Comparison of ENCODE assay signal across 10 cellular contexts in the genomic region with DNA sequence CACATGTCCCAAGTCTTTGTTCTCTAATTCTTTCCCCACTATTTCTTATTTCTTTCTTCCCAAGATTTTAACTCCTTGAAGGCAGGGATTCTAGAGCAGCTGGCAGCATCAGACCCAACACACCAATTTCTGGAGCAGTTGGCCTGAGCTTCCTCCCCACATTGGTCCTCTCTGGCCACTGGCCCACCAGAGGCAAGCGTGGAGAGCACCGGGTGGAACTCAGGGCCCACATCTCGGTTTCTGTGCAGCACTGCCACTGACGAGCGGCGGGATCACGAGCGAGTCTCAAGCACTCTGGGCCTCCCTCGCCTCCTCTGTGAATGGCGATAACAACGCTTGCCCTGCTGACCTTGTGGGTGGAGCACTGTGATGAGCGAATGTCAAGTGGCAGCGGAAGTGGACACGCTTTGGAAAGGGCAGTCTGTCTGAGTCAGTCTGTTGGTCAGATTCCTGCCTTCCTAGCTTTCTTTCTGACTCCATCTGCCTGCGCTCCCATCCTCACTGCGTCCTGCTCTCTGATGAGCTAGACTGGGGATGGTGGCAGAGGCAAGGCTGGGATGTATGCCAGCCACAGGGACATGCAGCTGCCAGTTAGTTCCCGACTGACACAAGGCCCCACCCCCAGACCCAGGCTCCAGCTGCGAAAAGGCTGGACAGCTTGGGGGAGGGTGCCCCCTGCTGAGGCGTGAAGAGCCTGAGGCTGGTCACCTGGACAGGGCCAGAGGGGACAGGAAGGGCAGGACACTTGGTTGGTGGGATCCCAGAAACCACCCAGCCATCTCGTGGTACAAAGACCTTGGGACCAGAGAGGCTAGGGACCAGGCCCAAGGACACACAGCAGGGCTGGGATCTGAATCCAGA. TPM values are rescaled to one million over a fixed set of nuclear protein-coding genes. Genes with fewer than 3 reads are reported as not detected.
DNase-seq lines count a peak whose midpoint lies in the region; ATAC-seq and TF ChIP-seq lines count a peak whose summit lies in the region.
"Had no signal": no experiment of that assay in that cellular context is flagged by ENCODE, and none has a peak within 500 bp of the region (broad histone marks: within the 10 kb centered on the region; RNA-seq: fewer than 3 reads in every experiment).

No MANE protein-coding gene starts in this region.

- H3K23ac ChIP-seq in mesenchymal stem cell (ENCODE audit: low read length in 2 of 2), result no peak overlapping the region

- no peaks in the 10 kb centered on the region for H3K36me3 Mint-ChIP-seq in Caco-2 (ENCODE audit: insufficient read depth, unreplicated experiment)

- intact Hi-C loops in Caco-2 (cut with micrococcal nuclease; ENCODE audit: unreplicated experiment) (loop anchor here (5.0 kb wide), 1 partner anchor 98 kb away; no protein-coding TSS in a partner anchor), mucosa of descending colon (cut with DNase I, micrococcal nuclease) (no loop called here)

- H2AK5ac ChIP-seq in mesenchymal stem cell (ENCODE audit: low read length, severe bottlenecking), result no peak overlapping the region

- DNase-seq in Caco-2 (peak in 1 of 2 experiments; percentile 29), NCI-H1092 (lab: John Stamatoyannopoulos, UW) (peak; percentile 87), WERI-Rb-1 (peak; percentile 85), mesenchymal stem cell (peak; percentile 76), KBM-7 (no peak), mucosa of descending colon (no peak), AML-193 (lab: John Stamatoyannopoulos, UW) (no peak), islet precursor cell (no peak)
- DNase-seq: aorta had no signal

- H2BK5ac ChIP-seq in mesenchymal stem cell (ENCODE audit: low read depth, low read length, poor library complexity, severe bottlenecking), result no peak overlapping the region

- no peaks in the 10 kb centered on the region for H3K79me1 ChIP-seq in mesenchymal stem cell (replicated peaks; ENCODE audit: low read length, poor library complexity, severe bottlenecking)

- H3K27ac ChIP-seq in WERI-Rb-1 (peak overlapping the region; percentile 33), mesenchymal stem cell (ENCODE audit: low read length, poor library complexity, severe bottlenecking) (no peak overlapping the region)

- H3K27me3 Mint-ChIP-seq in Caco-2 (ENCODE audit: insufficient read depth, unreplicated experiment), result no peaks in the 10 kb centered on the region

- peak overlapping the region in 1 of 2 experiments; percentile 82 for H3K14ac ChIP-seq in mesenchymal stem cell (ENCODE audit: low read length in 2 of 2)

- peaks cover 17% of the 10 kb centered on the region for H3K4me1 Mint-ChIP-seq in Caco-2 (ENCODE audit: low read depth, unreplicated experiment)

- in situ Hi-C loops in KBM-7 (cut with MboI; ENCODE audit: low pct_unique_long_range_greater_than_20kb, low sequenced_read_pairs), result no loop called here

- no peak overlapping the region for H2BK15ac ChIP-seq in mesenchymal stem cell (ENCODE audit: low read depth, poor library complexity, severe bottlenecking)

- BruUV-seq in Caco-2 (replicated peaks; lab: Mats Ljungman, UMichigan), result no TSS peak

- H3K36me3 ChIP-seq in Caco-2 (ENCODE audit: control insufficient read depth, insufficient read depth, low read length) (no peaks in the 10 kb centered on the region), WERI-Rb-1 (no peaks in the 10 kb centered on the region; the same call in 1 of the 2 replicates), mesenchymal stem cell (ENCODE audit: control insufficient read depth in 1 of 2, insufficient read depth in 2 of 2, low read depth in 1 of 2, low read length in 2 of 2) (no peaks in the 10 kb centered on the region), mucosa of descending colon (ENCODE audit: low read depth) (no peaks in the 10 kb centered on the region)

- no peak overlapping the region for H4K8ac ChIP-seq in mesenchymal stem cell (ENCODE audit: low read length)

- peak in 1 of 2 experiments; percentile 27 for TF ChIP-seq CTCF in Caco-2 (IDR thresholded peaks at IDR 0.05; ENCODE audit: insufficient read depth in 1 of 2, low read depth in 1 of 2, low read length in 1 of 2, severe bottlenecking in 1 of 2, unreplicated experiment in 1 of 2)
- TF ChIP-seq CTCF in WERI-Rb-1 (IDR thresholded peaks at IDR 0.05; ENCODE audit: low read depth, low read length), result peak; percentile 82
- TF ChIP-seq CTCF in mucosa of descending colon (IDR thresholded peaks at IDR 0.05), result no peak

- CTCF ChIA-PET in Caco-2 (lab: Charles Lee), result interaction anchor here (0.8 to 1.6 kb wide), 2 partner anchors 48 to 101 kb away, joined by 3 to 5 read pairs; no protein-coding TSS in a partner anchor

- 12% methylated on average over 20 of the region's 20 CpGs for WGBS in mesenchymal stem cell

- no peak overlapping the region for H3K9ac ChIP-seq in mesenchymal stem cell (ENCODE audit: low read length)

- no peak for ATAC-seq in mucosa of descending colon

- no peak overlapping the region for H2AFZ ChIP-seq in mesenchymal stem cell (ENCODE audit: low read depth, low read length)

- peak overlapping the region in 1 of 2 experiments; percentile 15 for H3K18ac ChIP-seq in mesenchymal stem cell (ENCODE audit: low read depth in 1 of 2, low read length in 2 of 2)

- POLR2A ChIA-PET in Caco-2 (lab: Charles Lee), result no interaction called here

- no peak overlapping the region for H3K4ac ChIP-seq in mesenchymal stem cell (ENCODE audit: low read depth in 1 of 2, low read length in 2 of 2)

- peak overlapping the region in 1 of 2 experiments; percentile 8 for H2BK12ac ChIP-seq in mesenchymal stem cell (ENCODE audit: low read length in 2 of 2)

- H3K9me3 ChIP-seq in Caco-2 (no peaks in the 10 kb centered on the region), WERI-Rb-1 (ENCODE audit: severe bottlenecking) (peaks cover 12% of the 10 kb centered on the region), mesenchymal stem cell (ENCODE audit: control insufficient read depth, low read length) (peaks cover 7% of the 10 kb centered on the region), mucosa of descending colon (peaks cover 5% of the 10 kb centered on the region)

- H3K9me3 Mint-ChIP-seq in Caco-2 (ENCODE audit: unreplicated experiment), result no peaks in the 10 kb centered on the region

- no peak overlapping the region for H4K91ac ChIP-seq in mesenchymal stem cell (ENCODE audit: low read length)

- peak overlapping the region; percentile 12 for H3K27ac Mint-ChIP-seq in Caco-2 (ENCODE audit: unreplicated experiment)

- H3K4me3 ChIP-seq in Caco-2 (ENCODE audit: low read depth, low read length) (no peak overlapping the region), WERI-Rb-1 (ENCODE audit: low read depth, low read length) (no peak overlapping the region), mesenchymal stem cell (ENCODE audit: insufficient read depth in 1 of 2, low read depth in 1 of 2, low read length in 2 of 2) (no peak overlapping the region), mucosa of descending colon (no peak overlapping the region)

- H3K4me2 ChIP-seq in mesenchymal stem cell (ENCODE audit: low read length, poor library complexity, severe bottlenecking), result no peak overlapping the region

- H3K4me1 ChIP-seq in Caco-2 (peaks cover 10% of the 10 kb centered on the region), mesenchymal stem cell (ENCODE audit: control insufficient read depth, insufficient read depth, low read depth, low read length) (peaks cover 18% of the 10 kb centered on the region), mucosa of descending colon (ENCODE audit: low read depth) (peaks cover 11% of the 10 kb centered on the region)

- H2BK120ac ChIP-seq in mesenchymal stem cell (ENCODE audit: low read depth, low read length), result no peak overlapping the region

- no peak overlapping the region for H3K4me3 Mint-ChIP-seq in Caco-2 (ENCODE audit: unreplicated experiment)

- H3K27me3 ChIP-seq in Caco-2 (replicated peaks; ENCODE audit: control insufficient read depth, insufficient read depth, low read length) (no peaks in the 10 kb centered on the region), WERI-Rb-1 (ENCODE audit: insufficient read depth, low read depth, severe bottlenecking) (no peaks in the 10 kb centered on the region), mesenchymal stem cell (ENCODE audit: control insufficient read depth in 1 of 2, insufficient read depth in 1 of 2, low read length in 2 of 2) (peaks cover 5 to 35% of the 10 kb centered on the region in 2 experiments)

RNA-seq across cellular contexts. Expression of gene SPDEF, which starts 4.5 kb away (rescaled TPM):
- total RNA-seq in Caco-2 (2022), result 0.67 and 0.77 TPM in 2 replicates
- not detected for polyA plus RNA-seq in mesenchymal stem cell (2013, experiment 1 of 2)
- polyA plus RNA-seq in mesenchymal stem cell (2013, experiment 2 of 2), result 0.05 TPM
- total RNA-seq in mucosa of descending colon, result 10 to 100 TPM; 13.8 to 49.1 (median 38.2) TPM
- total RNA-seq: temporal lobe had no signal

Comparison
In these comparisons a context has a peak if more than half of its experiments do, and no peak if none do; other contexts are left out.
1. DNase-seq: peak in NCI-H1092 (single experiment), WERI-Rb-1 (single experiment) and mesenchymal stem cell (single experiment); none in KBM-7 (single experiment), mucosa of descending colon (0 of 3), AML-193 (0 of 2) and islet precursor cell (single experiment).